ENCODE assay signal across 29 cellular contexts in the genomic region with DNA sequence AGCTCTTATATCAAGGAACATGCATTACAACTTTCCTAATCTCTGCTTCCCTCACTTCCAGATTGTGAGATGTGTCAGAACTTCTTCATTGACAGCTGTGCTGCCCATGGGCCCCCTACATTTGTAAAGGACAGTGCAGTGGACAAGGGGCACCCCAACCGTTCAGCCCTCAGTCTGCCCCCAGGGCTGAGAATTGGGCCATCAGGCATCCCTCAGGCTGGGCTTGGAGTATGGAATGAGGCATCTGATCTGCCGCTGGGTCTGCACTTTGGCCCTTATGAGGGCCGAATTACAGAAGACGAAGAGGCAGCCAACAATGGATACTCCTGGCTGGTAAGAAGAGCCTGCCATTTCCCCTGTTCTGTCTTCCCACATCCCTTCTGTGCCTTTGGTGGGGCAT. TPM values are rescaled to one million over a fixed set of nuclear protein-coding genes. Genes with fewer than 3 reads are reported as not detected.
"Had no signal": no experiment of that assay in that cellular context is flagged by ENCODE, and none has a peak within 500 bp of the region (broad histone marks: within the 10 kb centered on the region; RNA-seq: fewer than 3 reads in every experiment).

No MANE protein-coding gene starts in this region.

- H3K4me1 ChIP-seq: esophagus squamous epithelium, gastrocnemius medialis, heart right ventricle, left lung, lower lobe of right lung had no signal

- H3K27ac ChIP-seq: coronary artery, dorsolateral prefrontal cortex, esophagus squamous epithelium, gastrocnemius medialis, heart right ventricle, left lung, lower lobe of right lung had no signal

- H3K4me3 ChIP-seq: coronary artery, dorsolateral prefrontal cortex, esophagus squamous epithelium, gastrocnemius medialis, heart right ventricle, left lung, lower lobe of right lung had no signal

- ATAC-seq: gastrocnemius medialis, heart right ventricle, left cardiac atrium, left lung, left ventricle myocardium superior had no signal

- H3K36me3 ChIP-seq: esophagus squamous epithelium, gastrocnemius medialis, heart right ventricle, left lung, lower lobe of right lung had no signal

- H3K9me3 ChIP-seq: gastrocnemius medialis, lower lobe of right lung had no signal

- H3K27me3 ChIP-seq: dorsolateral prefrontal cortex, esophagus squamous epithelium, gastrocnemius medialis, heart right ventricle, left lung had no signal

- DNase-seq: dermis blood vessel endothelial cell; dorsolateral prefrontal cortex; effector CD4-positive, alpha-beta T cell; effector memory CD4-positive, alpha-beta T cell; esophagus squamous epithelium; foreskin fibroblast; foreskin melanocyte; gastrocnemius medialis; glutamatergic neuron; head of caudate nucleus; heart right ventricle; hippocampal formation; left cardiac atrium; left lung; left ventricle myocardium superior; lower lobe of right lung; mesendoderm; midbrain had no signal

RNA-seq across cellular contexts. Expression of gene PRDM9, which starts 15.1 kb away (rescaled TPM):
- total RNA-seq: dermis blood vessel endothelial cell, dorsolateral prefrontal cortex, endothelial cell of umbilical vein, epithelial cell of proximal tubule, esophagus squamous epithelium, gastrocnemius medialis, glomerular endothelial cell, heart right ventricle, kidney epithelial cell, left cardiac atrium, left lung, left ventricle myocardium superior, lower leg skin, lower lobe of right lung, lung microvascular endothelial cell, mononuclear cell, mucosa of gallbladder had no signal
- polyA plus RNA-seq: endothelial cell of umbilical vein, esophagus, heart right ventricle, keratinocyte had no signal
